1 cellular context compared by ENCODE assay signal in the genomic region with DNA sequence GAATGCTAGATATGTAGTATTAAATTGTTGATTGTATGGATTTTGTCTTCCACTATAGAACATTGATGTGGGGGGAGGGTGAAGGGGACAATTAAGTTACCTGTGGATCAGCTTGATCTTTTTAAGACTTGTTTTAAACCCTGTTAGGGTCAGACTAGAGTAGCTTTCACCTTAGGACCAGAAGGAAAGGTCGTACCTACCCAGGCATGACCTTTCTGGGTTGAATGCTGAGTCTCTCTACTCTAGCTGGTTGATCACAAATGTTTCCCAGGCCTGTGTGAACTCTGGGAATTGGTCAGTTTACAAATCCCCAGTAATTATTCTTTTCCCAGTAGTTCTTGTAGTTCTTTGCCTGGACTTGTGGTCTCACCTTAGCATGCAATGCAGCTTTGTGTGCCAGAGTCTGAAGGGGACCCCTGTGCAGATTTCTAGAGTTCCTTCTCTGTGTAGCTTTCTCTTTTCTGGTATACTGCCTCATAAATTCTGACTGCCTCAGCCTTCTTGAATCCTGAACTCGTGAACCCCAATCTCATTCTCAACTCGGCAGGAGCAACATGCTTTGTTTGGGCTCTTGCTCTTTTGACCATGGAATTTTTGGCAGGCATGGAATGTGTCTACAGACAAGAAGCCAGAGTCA.
TF ChIP-seq lines count a peak whose summit lies in the region.

No MANE protein-coding gene starts in this region.

TF ChIP-seq in H1, 55 proteins besides CTCF, POLR2A, EP300 and RAD21:
- TF ChIP-seq SP1 (IDR thresholded peaks at IDR 0.05; ENCODE audit: low read depth, low read length) (peak; percentile 36; the same call in 1 of the 2 replicates), EZH2 (IDR thresholded peaks at IDR 0.05; ENCODE audit: low read depth, low read length, severe bottlenecking) (no peak), TEAD4 (IDR thresholded peaks at IDR 0.05; ENCODE audit: low read depth, low read length) (peak; percentile 69; the same call in 1 of the 2 replicates)
TF ChIP-seq in H1: peak in this region for 2.
